34 cellular contexts compared by ENCODE assay signal in the genomic region with DNA sequence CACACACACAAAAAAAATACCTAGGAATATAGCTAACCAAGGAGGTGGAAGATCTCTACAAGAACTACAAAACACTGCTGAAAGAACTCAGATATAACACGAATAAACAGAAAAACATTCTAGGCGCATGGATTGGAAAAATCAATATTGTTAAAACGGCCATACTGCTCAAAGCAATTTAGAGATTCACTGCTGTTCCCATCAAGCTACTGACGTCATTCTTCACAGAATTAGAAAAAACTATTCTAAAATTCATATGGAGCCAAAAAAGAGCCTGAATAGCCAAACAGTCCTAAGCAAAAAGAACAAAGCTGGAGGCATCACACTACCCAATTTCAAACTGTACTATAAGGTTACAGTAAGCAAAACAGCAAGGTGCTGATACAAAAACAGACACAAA.
"Had no signal": no experiment of that assay in that cellular context is flagged by ENCODE, and none has a peak within 500 bp of the region (broad histone marks: within the 10 kb centered on the region; RNA-seq: fewer than 3 reads in every experiment).

No MANE protein-coding gene starts in this region.

- H3K4me3 ChIP-seq: MG63 had no signal

- DNase-seq: Karpas-422, Kasumi-1, MG63, MM.1S, MV-4-11, NCI-H1048, NCI-H1092, NCI-H1092 treated with DMSO at 0.1 percent for 48 hours, NCI-H1105, NCI-H1417, NCI-H1417 treated with DMSO at 0.1 percent for 48 hours, NCI-H1436, NCI-H1436 treated with DMSO at 0.1 percent for 48 hours, NCI-H146, NCI-H1694, NCI-H1694 treated with DMSO at 0.1 percent for 48 hours, NCI-H187, NCI-H187 treated with DMSO at 0.1 percent for 48 hours, NCI-H2029, NCI-H2029 treated with DMSO at 0.1 percent for 48 hours, NCI-H2081, NCI-H2081 treated with DMSO at 0.1 percent for 48 hours, NCI-H2107, NCI-H2171, NCI-H2171 treated with DMSO at 0.1 percent for 48 hours, NCI-H2227 treated with DMSO at 0.1 percent for 48 hours, NCI-H226, NCI-H345, NCI-H446, NCI-H446 treated with DMSO at 0.1 percent for 48 hours, NCI-H510A, NCI-H510A treated with DMSO at 0.1 percent for 48 hours, NCI-H524, NCI-H524 treated with DMSO at 0.1 percent for 48 hours had no signal

- H3K36me3 ChIP-seq: MG63 had no signal

- H3K27me3 ChIP-seq: MG63 had no signal

- H3K9me3 ChIP-seq: MG63 had no signal
